8 cellular contexts compared by ENCODE assay signal in genomic region chr1:9004731-9005708, GRCh38. TPM values are rescaled to one million over a fixed set of nuclear protein-coding genes. Genes with fewer than 3 reads are reported as not detected.
DNase-seq lines count a peak whose midpoint lies in the region; ATAC-seq, FAIRE-seq and TF ChIP-seq lines count a peak whose summit lies in the region.

No MANE protein-coding gene starts in this region.

- TF ChIP-seq CTCF in A549 (IDR thresholded peaks at IDR 0.05) (peak; percentile 72), HepG2 (CRISPR knock-in tag; IDR thresholded peaks at IDR 0.05) (peak; percentile 92)

- H3K27me3 Mint-ChIP-seq in activated CD4-positive, alpha-beta T cell treated with anti-CD3 and anti-CD28 coated beads for 36 hours, result no peaks in the 10 kb centered on the region
- peaks cover 11% of the 10 kb centered on the region for H3K27me3 Mint-ChIP-seq in central memory CD8-positive, alpha-beta T cell

- no peaks in the 10 kb centered on the region for H3K4me1 Mint-ChIP-seq in activated CD4-positive, alpha-beta T cell treated with anti-CD3 and anti-CD28 coated beads for 36 hours
- H3K4me1 Mint-ChIP-seq in central memory CD8-positive, alpha-beta T cell, result no peaks in the 10 kb centered on the region

- H3K27ac ChIP-seq in A549 (peak overlapping the region in 1 of 2 experiments; percentile 66; a peak in 4 of 6 replicates), HepG2 (ENCODE audit: extremely low read length, insufficient read depth, low read length) (no peak overlapping the region)

- 40% methylated on average over 28 of the region's 28 CpGs for WGBS in A549 (ENCODE audit: missing lambda C conversion rate)
- 17% methylated on average over 15 of the region's 28 CpGs for WGBS in HepG2 (ENCODE audit: low lambda C conversion rate)

- in situ Hi-C loops in HepG2 (cut with HindIII; ENCODE audit: extremely low pct_ligation_motif_present, low pct_unique_long_range_greater_than_20kb), result loop anchor here (5.0 kb wide), 1 partner anchor 88 kb away; no protein-coding TSS in a partner anchor

- H3K4me2 ChIP-seq in A549, result peak overlapping the region; percentile 43; the same call in 2 of the 3 replicates
- peak overlapping the region; percentile 86 for H3K4me2 ChIP-seq in HepG2 (ENCODE audit: low read depth, low read length)

- BruUV-seq in HepG2 (replicated peaks; lab: Mats Ljungman, UMichigan), result no TSS peak

- POLR2A ChIA-PET in A549 (lab: Yijun Ruan, JAX) (interaction anchor here (0.6 kb wide), 1 partner anchor 96 kb away, joined by 3 read pairs; no protein-coding TSS in a partner anchor), HepG2 (lab: Yijun Ruan, JAX) (interaction anchor here (0.8 kb wide), 1 partner anchor 142 kb away, joined by 6 read pairs; no protein-coding TSS in a partner anchor)
- POLR2A ChIA-PET in activated CD4-positive, alpha-beta T cell treated with anti-CD3 and anti-CD28 coated beads for 36 hours (lab: Charles Lee), result interaction anchor here (0.8 to 1.0 kb wide), 2 partner anchors 15 to 146 kb away, joined by 3 to 4 read pairs; no protein-coding TSS in a partner anchor

- peaks cover 4 to 12% of the 10 kb centered on the region in 2 experiments; a peak in 4 of 5 replicates for H3K27me3 ChIP-seq in HepG2 (ENCODE audit: control insufficient read depth in 1 of 2, insufficient read depth in 2 of 2, low read length in 2 of 2)

- H3K4me3 ChIP-seq in A549, result no peak overlapping the region
- H3K4me3 ChIP-seq in HepG2 (replicated peaks in 1 of 3; ENCODE audit: insufficient read depth in 1 of 3, low read depth in 2 of 3, low read length in 3 of 3), result peak overlapping the region in 2 of 3 experiments; percentile 29 to 62; a peak in 4 of 6 replicates

- DNase-seq in A549 (ENCODE audit: low read depth in 1 of 2, low spot score in 1 of 2) (peak; percentile 77 to 83), GM12891 (ENCODE audit: insufficient read length, low spot score) (peak; percentile 81), NCI-H226 (peak; percentile 69), HepG2 (ENCODE audit: low spot score) (peak; percentile 60)
- DNase-seq in activated CD4-positive, alpha-beta T cell treated with anti-CD3 and anti-CD28 coated beads for 36 hours, result peak; percentile 91
- peak; percentile 53 to 74 for DNase-seq in central memory CD8-positive, alpha-beta T cell (ENCODE audit: low spot score in 2 of 2)
- peak; percentile 73 to 84 for DNase-seq in stimulated activated CD4-positive, alpha-beta T cell treated with anti-CD3 and anti-CD28 coated beads, Interleukin-4, amount 100 ng/mL, for 4 hours

- no peak for TF ChIP-seq EP300 in A549 (IDR thresholded peaks at IDR 0.05)
- no peak for TF ChIP-seq EP300 in HepG2 (IDR thresholded peaks at IDR 0.05; ENCODE audit: low read depth in 2 of 2, low read length in 2 of 2)
- no peak for TF ChIP-seq EP300 in HepG2 (CRISPR knock-in tag; IDR thresholded peaks at IDR 0.05; ENCODE audit: borderline replicate concordance)

- H3K9ac ChIP-seq in HepG2 (ENCODE audit: insufficient read depth, low read depth, low read length), result no peak overlapping the region; the same call in 1 of the 2 replicates

- H3K36me3 ChIP-seq in HepG2 (replicated peaks in 1 of 2; ENCODE audit: control insufficient read depth in 1 of 2, insufficient read depth in 2 of 2, low read length in 2 of 2), result no peaks in the 10 kb centered on the region

- H3K79me2 ChIP-seq in HepG2 (ENCODE audit: insufficient read depth, low read length), result no peaks in the 10 kb centered on the region

- H3K9me3 ChIP-seq in A549, result no peaks in the 10 kb centered on the region
- H3K9me3 ChIP-seq in HepG2 (ENCODE audit: low read length), result no peaks in the 10 kb centered on the region

- no peaks in the 10 kb centered on the region for H4K20me1 ChIP-seq in HepG2 (ENCODE audit: insufficient read depth, low read length)

- peak; percentile 72 to 79 for TF ChIP-seq RAD21 in A549 (conservative IDR thresholded peaks at IDR 0.05 in 1 of 2, IDR thresholded peaks at IDR 0.05 in 1 of 2)
- peak; percentile 68; the same call in 1 of the 2 replicates for TF ChIP-seq RAD21 in HepG2 (CRISPR knock-in tag; IDR thresholded peaks at IDR 0.05)

- no peak overlapping the region for H3K27ac Mint-ChIP-seq in activated CD4-positive, alpha-beta T cell treated with anti-CD3 and anti-CD28 coated beads for 36 hours
- H3K27ac Mint-ChIP-seq in central memory CD8-positive, alpha-beta T cell (ENCODE audit: low read depth), result no peak overlapping the region

- intact Hi-C loops in activated CD4-positive, alpha-beta T cell treated with anti-CD3 and anti-CD28 coated beads for 36 hours (cut with DNase I, micrococcal nuclease), result loop anchor here (1.0 kb wide), 2 partner anchors 87 to 146 kb away; no protein-coding TSS in a partner anchor
- intact Hi-C loops in HepG2 (cut with micrococcal nuclease; ENCODE audit: unreplicated experiment), result loop anchor here (1.0 to 2.0 kb wide), 2 partner anchors 87 to 96 kb away; no protein-coding TSS in a partner anchor

- CTCF ChIA-PET in A549 (lab: Yijun Ruan, JAX), result interaction anchor here (0.6 to 4.9 kb wide), 61 partner anchors 8 to 1193 kb away, joined by 3 to 71 read pairs (median 4); partner anchors contain the start of gene SLC2A7
- CTCF ChIA-PET in activated CD4-positive, alpha-beta T cell treated with anti-CD3 and anti-CD28 coated beads for 36 hours (lab: Charles Lee), result interaction anchor here (0.6 to 3.9 kb wide), 61 partner anchors 8 to 1265 kb away, joined by 3 to 84 read pairs (median 5); partner anchors contain the start of genes GPR157 and PIK3CD
- CTCF ChIA-PET in HepG2 (lab: Yijun Ruan, JAX; ENCODE audit: low intra/inter-chr PET ratio, low total read pairs), result interaction anchor here (0.6 to 2.2 kb wide), 4 partner anchors 17 to 143 kb away, joined by 3 to 27 read pairs (median 5); no protein-coding TSS in a partner anchor

- TF ChIP-seq POLR2A in A549 (IDR thresholded peaks at IDR 0.05; ENCODE audit: low read length) (no peak), GM12891 (IDR thresholded peaks at IDR 0.05; ENCODE audit: low read depth, low read length) (no peak), HepG2 (IDR thresholded peaks at IDR 0.05; ENCODE audit: insufficient read depth in 1 of 2, low read depth in 2 of 2, low read length in 2 of 2) (no peak)

- H3K4me1 ChIP-seq in A549 (peaks cover 15% of the 10 kb centered on the region), HepG2 (ENCODE audit: insufficient read depth, low read length) (peaks cover 50% of the 10 kb centered on the region)

- ATAC-seq in A549 (peak; percentile 93 to 95), HepG2 (peak; percentile 78), GM21515 (IDR thresholded peaks at IDR 0.05; ENCODE audit: unreplicated experiment) (no peak)
- peak; percentile 95 for ATAC-seq in activated CD4-positive, alpha-beta T cell treated with anti-CD3 and anti-CD28 coated beads for 36 hours
- peak; percentile 58 for ATAC-seq in central memory CD8-positive, alpha-beta T cell (replicated peaks; ENCODE audit: extremely low read depth, poor library complexity, severe bottlenecking)

- H3K36me3 Mint-ChIP-seq in activated CD4-positive, alpha-beta T cell treated with anti-CD3 and anti-CD28 coated beads for 36 hours (ENCODE audit: low read depth), result no peaks in the 10 kb centered on the region
- no peaks in the 10 kb centered on the region for H3K36me3 Mint-ChIP-seq in central memory CD8-positive, alpha-beta T cell (ENCODE audit: insufficient read depth)

- no peak overlapping the region for H2AFZ ChIP-seq in HepG2 (ENCODE audit: low read length)

- FAIRE-seq in A549 (lab: Jason Lieb, UNC) (no peak), GM12891 (lab: Jason Lieb, UNC) (peak; percentile 87), HepG2 (lab: Jason Lieb, UNC) (peak; percentile 44)

- H3K9me3 Mint-ChIP-seq in activated CD4-positive, alpha-beta T cell treated with anti-CD3 and anti-CD28 coated beads for 36 hours (ENCODE audit: low read depth), result no peaks in the 10 kb centered on the region
- H3K9me3 Mint-ChIP-seq in central memory CD8-positive, alpha-beta T cell, result no peaks in the 10 kb centered on the region

- H3K4me3 Mint-ChIP-seq in activated CD4-positive, alpha-beta T cell treated with anti-CD3 and anti-CD28 coated beads for 36 hours, result no peak overlapping the region
- H3K4me3 Mint-ChIP-seq in central memory CD8-positive, alpha-beta T cell, result no peak overlapping the region

RNA-seq across cellular contexts. Expression of gene SLC2A7, which starts 21.2 kb away (rescaled TPM):
- polyA plus RNA-seq in A549 (2011; rRNA removed), result not detected in 2 replicates
- 0.03 TPM in 1 of 2 replicates, not detected in the other for polyA plus RNA-seq in A549 (2012; cell fraction: cytosol; rRNA removed)
- polyA plus RNA-seq in A549 (2012; cell fraction: nucleus; rRNA removed), result not detected in 2 replicates
- polyA plus RNA-seq in A549 (2017; fragmentation: RNase III; extraction: RNeasy Plus Mini Kit Qiagen cat#74134 plus additional on column Dnase treatment), result 0.05 TPM in 2 of 3 replicates, not detected in the other
- not detected in 2 replicates for polyA minus RNA-seq in A549 (2011; rRNA and poly(A)+ RNA removed)
- polyA plus RNA-seq in GM12891 (2012; ENCODE audit: low read depth, missing spikeins), result not detected
- total RNA-seq in activated CD4-positive, alpha-beta T cell treated with anti-CD3 and anti-CD28 coated beads for 36 hours, result not detected
- total RNA-seq in HepG2 (2016; rRNA removed; fragmentation: Illumina TruSeq; extraction: Trizol), result not detected in 2 replicates
- not detected in 2 replicates for total RNA-seq in HepG2 (2016; cell fraction: cytosol; rRNA removed; fragmentation: Illumina TruSeq; extraction: Trizol; ENCODE audit: low read depth)
- not detected in 2 replicates for total RNA-seq in HepG2 (2016; cell fraction: insoluble cytoplasmic fraction; rRNA removed; fragmentation: Illumina TruSeq; extraction: Trizol)
- total RNA-seq in HepG2 (2016; cell fraction: membrane; rRNA removed; fragmentation: Illumina TruSeq; extraction: Trizol), result not detected in 2 replicates
- total RNA-seq in HepG2 (2016; cell fraction: nucleus; rRNA removed; fragmentation: Illumina TruSeq; extraction: Trizol), result not detected in 2 replicates
- not detected in 2 replicates for polyA plus RNA-seq in HepG2 (2011; rRNA removed)
- not detected in 2 replicates for polyA plus RNA-seq in HepG2 (2011; cell fraction: cytosol; rRNA removed)
- polyA plus RNA-seq in HepG2 (2011; cell fraction: nucleus; rRNA removed), result not detected in 2 replicates
- polyA plus RNA-seq in HepG2 (2012), result not detected in 2 replicates
- polyA plus RNA-seq in HepG2 (2016; cell fraction: cytosol; fragmentation: Illumina TruSeq; extraction: Trizol; ENCODE audit: low read depth), result not detected in 2 replicates
- not detected in 2 replicates for polyA plus RNA-seq in HepG2 (2016; cell fraction: insoluble cytoplasmic fraction; fragmentation: Illumina TruSeq; extraction: Trizol; ENCODE audit: low read depth)
- polyA plus RNA-seq in HepG2 (2016; cell fraction: membrane; fragmentation: Illumina TruSeq; extraction: Trizol; ENCODE audit: low read depth), result not detected in 2 replicates
- polyA plus RNA-seq in HepG2 (2016; cell fraction: nucleus; fragmentation: Illumina TruSeq; extraction: Trizol; ENCODE audit: insufficient read depth, low read depth), result not detected in 2 replicates
- not detected in 2 replicates for polyA minus RNA-seq in HepG2 (2011; rRNA and poly(A)+ RNA removed; ENCODE audit: low replicate concordance)
- polyA minus RNA-seq in HepG2 (2011; cell fraction: cytosol; rRNA and poly(A)+ RNA removed), result not detected in 2 replicates
- not detected in 2 replicates for polyA minus RNA-seq in HepG2 (2011; cell fraction: nucleus; rRNA and poly(A)+ RNA removed)

RNA-seq across cellular contexts. Expression of gene CA6, which starts 59.4 kb away (rescaled TPM):
- polyA plus RNA-seq in A549 (2011; rRNA removed), result not detected in 2 replicates
- polyA plus RNA-seq in A549 (2012; cell fraction: cytosol; rRNA removed), result not detected in 2 replicates
- not detected in 2 replicates for polyA plus RNA-seq in A549 (2012; cell fraction: nucleus; rRNA removed)
- not detected in 3 replicates for polyA plus RNA-seq in A549 (2017; fragmentation: RNase III; extraction: RNeasy Plus Mini Kit Qiagen cat#74134 plus additional on column Dnase treatment)
- polyA minus RNA-seq in A549 (2011; rRNA and poly(A)+ RNA removed), result not detected in 2 replicates
- not detected for polyA plus RNA-seq in GM12891 (2012; ENCODE audit: low read depth, missing spikeins)
- under 1 TPM in 1 of 2 experiments, not detected in 1; 0.27 TPM for total RNA-seq in activated CD4-positive, alpha-beta T cell treated with anti-CD3 and anti-CD28 coated beads for 36 hours
- not detected in 2 replicates for total RNA-seq in HepG2 (2016; rRNA removed; fragmentation: Illumina TruSeq; extraction: Trizol)
- not detected in 2 replicates for total RNA-seq in HepG2 (2016; cell fraction: cytosol; rRNA removed; fragmentation: Illumina TruSeq; extraction: Trizol; ENCODE audit: low read depth)
- not detected in 2 replicates for total RNA-seq in HepG2 (2016; cell fraction: insoluble cytoplasmic fraction; rRNA removed; fragmentation: Illumina TruSeq; extraction: Trizol)
- total RNA-seq in HepG2 (2016; cell fraction: membrane; rRNA removed; fragmentation: Illumina TruSeq; extraction: Trizol), result not detected in 2 replicates
- not detected in 2 replicates for total RNA-seq in HepG2 (2016; cell fraction: nucleus; rRNA removed; fragmentation: Illumina TruSeq; extraction: Trizol)
- not detected in 2 replicates for polyA plus RNA-seq in HepG2 (2011; rRNA removed)
- polyA plus RNA-seq in HepG2 (2011; cell fraction: cytosol; rRNA removed), result not detected in 2 replicates
- not detected in 2 replicates for polyA plus RNA-seq in HepG2 (2011; cell fraction: nucleus; rRNA removed)
- polyA plus RNA-seq in HepG2 (2012), result not detected in 2 replicates
- polyA plus RNA-seq in HepG2 (2016; cell fraction: cytosol; fragmentation: Illumina TruSeq; extraction: Trizol; ENCODE audit: low read depth), result not detected in 2 replicates
- not detected in 2 replicates for polyA plus RNA-seq in HepG2 (2016; cell fraction: insoluble cytoplasmic fraction; fragmentation: Illumina TruSeq; extraction: Trizol; ENCODE audit: low read depth)
- not detected in 2 replicates for polyA plus RNA-seq in HepG2 (2016; cell fraction: membrane; fragmentation: Illumina TruSeq; extraction: Trizol; ENCODE audit: low read depth)
- polyA plus RNA-seq in HepG2 (2016; cell fraction: nucleus; fragmentation: Illumina TruSeq; extraction: Trizol; ENCODE audit: insufficient read depth, low read depth), result not detected in 2 replicates
- polyA minus RNA-seq in HepG2 (2011; rRNA and poly(A)+ RNA removed; ENCODE audit: low replicate concordance), result not detected in 2 replicates
- polyA minus RNA-seq in HepG2 (2011; cell fraction: cytosol; rRNA and poly(A)+ RNA removed), result not detected in 2 replicates
- polyA minus RNA-seq in HepG2 (2011; cell fraction: nucleus; rRNA and poly(A)+ RNA removed), result not detected in 2 replicates

Comparison
In these comparisons a context has a peak if more than half of its experiments do, and no peak if none do; other contexts are left out.
1. Of the 38 proteins assayed by ChIP-seq in both HepG2 and A549: peak only in HepG2: FOSL2 and JUN; only in A549: none; in both: CTCF, RAD21 and SMC3; in neither: 32; mixed calls (peak in some experiments, not most) for 1.